In the genomic region with DNA sequence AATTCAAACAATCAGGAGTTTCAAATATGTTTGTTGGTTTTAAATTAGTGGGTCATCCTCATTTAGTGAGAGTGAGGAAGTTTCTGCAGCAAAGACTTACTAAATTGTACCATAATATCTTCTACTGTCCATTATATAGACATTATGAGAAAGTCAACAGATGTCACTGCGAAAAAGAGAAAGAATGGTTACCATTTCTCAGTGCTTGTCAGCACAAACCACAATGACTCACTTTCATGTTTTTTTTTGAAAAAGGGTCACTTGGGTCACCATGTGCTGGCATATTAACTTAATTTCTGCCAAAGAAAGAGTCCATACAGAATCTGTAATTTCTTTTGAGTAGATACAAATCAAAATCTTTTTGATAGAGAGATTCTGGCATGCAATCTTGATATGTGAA, we compare ENCODE assay signal across 17 cellular contexts.
DNase-seq lines count a peak whose midpoint lies in the region; ATAC-seq, FAIRE-seq and TF ChIP-seq lines count a peak whose summit lies in the region.
"Had no signal": no experiment of that assay in that cellular context is flagged by ENCODE, and none has a peak within 500 bp of the region (broad histone marks: within the 10 kb centered on the region; RNA-seq: fewer than 3 reads in every experiment).

No MANE protein-coding gene starts in this region.

- H3K27me3 Mint-ChIP-seq in activated T-helper 2 cell treated with anti-CD3 and anti-CD28 coated beads, Interferon-gamma antibody, Interleukin-2, Interleukin-4, amounts not matched to agents 10 μg/mL and 5 μg/mL and 100 μg/mL, durations not matched to agents 14 hours and 24 hours and 36 hours (ENCODE audit: low read depth): no peaks in the 10 kb centered on the region

- H3K36me3 ChIP-seq in bronchial epithelial cell (ENCODE audit: control insufficient read depth, insufficient read depth, low read length) (no peaks in the 10 kb centered on the region), body of pancreas (replicated peaks in 1 of 2; ENCODE audit: insufficient read depth in 1 of 2, low read depth in 2 of 2) (no peaks in the 10 kb centered on the region)
- H3K36me3 ChIP-seq: gastrocnemius medialis, left ventricle myocardium inferior had no signal

- H3K27ac Mint-ChIP-seq in activated T-helper 2 cell treated with anti-CD3 and anti-CD28 coated beads, Interferon-gamma antibody, Interleukin-2, Interleukin-4, amounts not matched to agents 10 μg/mL and 5 μg/mL and 100 μg/mL, durations not matched to agents 14 hours and 24 hours and 36 hours: no peak overlapping the region
- H3K27ac Mint-ChIP-seq: activated T-cell treated with anti-CD3 and anti-CD28 coated beads, Interleukin-2, amount 50 U/mL, for 72 hours; HFFc6 had no signal

- H3K4me3 ChIP-seq in bronchial epithelial cell (ENCODE audit: low read depth, low read length) (no peak overlapping the region), body of pancreas (no peak overlapping the region)
- H3K4me3 ChIP-seq: gastrocnemius medialis, left ventricle myocardium inferior had no signal

- peaks cover 7% of the 10 kb centered on the region for H3K9me3 Mint-ChIP-seq in activated T-helper 2 cell treated with anti-CD3 and anti-CD28 coated beads, Interferon-gamma antibody, Interleukin-2, Interleukin-4, amounts not matched to agents 10 μg/mL and 5 μg/mL and 100 μg/mL, durations not matched to agents 14 hours and 24 hours and 36 hours

- H3K27ac ChIP-seq in body of pancreas: no peak overlapping the region
- H3K27ac ChIP-seq: gastrocnemius medialis, left ventricle myocardium inferior had no signal

- intact Hi-C loops in body of pancreas (cut with DNase I): no loop called here
- intact Hi-C loops in activated T-helper 2 cell treated with anti-CD3 and anti-CD28 coated beads, Interferon-gamma antibody, Interleukin-2, Interleukin-4, amounts not matched to agents 10 μg/mL and 5 μg/mL and 100 μg/mL, durations not matched to agents 14 hours and 24 hours and 36 hours (cut with micrococcal nuclease): no loop called here

- TF ChIP-seq CTCF in bronchial epithelial cell (IDR thresholded peaks at IDR 0.05; ENCODE audit: insufficient read depth, low read length, severe bottlenecking) (no peak), body of pancreas (IDR thresholded peaks at IDR 0.05) (no peak)

- H3K36me3 Mint-ChIP-seq in activated T-helper 2 cell treated with anti-CD3 and anti-CD28 coated beads, Interferon-gamma antibody, Interleukin-2, Interleukin-4, amounts not matched to agents 10 μg/mL and 5 μg/mL and 100 μg/mL, durations not matched to agents 14 hours and 24 hours and 36 hours (ENCODE audit: low read depth): no peaks in the 10 kb centered on the region

- DNase-seq in DMS53 (lab: John Stamatoyannopoulos, UW) (peak; percentile 63), HS-27A (ENCODE audit: low read depth) (peak; percentile 71), bronchial epithelial cell (ENCODE audit: low read depth) (peak; percentile 16), body of pancreas (no peak), NOMO-1 treated with dmso at 0.1 percent for 144 hours (lab: John Stamatoyannopoulos, UW; ENCODE audit: unreplicated experiment) (no peak), hypothalamus (lab: John Stamatoyannopoulos, UW) (no peak)
- no peak for DNase-seq in activated T-helper 2 cell treated with anti-CD3 and anti-CD28 coated beads, Interferon-gamma antibody, Interleukin-2, Interleukin-4, amounts not matched to agents 10 μg/mL and 5 μg/mL and 100 μg/mL, durations not matched to agents 14 hours and 24 hours and 36 hours (ENCODE audit: low spot score)
- DNase-seq: activated CD4-positive, CD25-positive, alpha-beta regulatory T cell; activated T-cell treated with anti-CD3 and anti-CD28 coated beads, Interleukin-2, amount 50 U/mL, for 72 hours; cerebellar nuclear complex; gastrocnemius medialis; HFFc6; left ventricle myocardium inferior; NCI-H226; stimulated activated CD4-positive, alpha-beta T cell treated with anti-CD3 and anti-CD28 coated beads, Interleukin-1b, Interleukin-23, amount 100 ng/mL, for 48 hours; stimulated activated naive CD8-positive, alpha-beta T cell treated with anti-CD3 and anti-CD28 coated beads, Interleukin-15, Interleukin-2, amounts not matched to agents 100 U/mL and 50 U/mL, for 24 hours had no signal

- ATAC-seq in GM21423 (IDR thresholded peaks at IDR 0.05; ENCODE audit: unreplicated experiment) (peak; percentile 59), body of pancreas (no peak)
- ATAC-seq: activated T-cell treated with anti-CD3 and anti-CD28 coated beads, Interleukin-2, amount 50 U/mL, for 72 hours; gastrocnemius medialis; stimulated activated naive CD8-positive, alpha-beta T cell treated with anti-CD3 and anti-CD28 coated beads, Interleukin-15, Interleukin-2, amounts not matched to agents 100 U/mL and 50 U/mL, for 24 hours had no signal

- no peaks in the 10 kb centered on the region for H3K9me3 ChIP-seq in body of pancreas
- H3K9me3 ChIP-seq: gastrocnemius medialis, left ventricle myocardium inferior had no signal

- no peaks in the 10 kb centered on the region for H3K4me1 ChIP-seq in body of pancreas
- H3K4me1 ChIP-seq: gastrocnemius medialis, left ventricle myocardium inferior had no signal

- no peaks in the 10 kb centered on the region for H3K4me1 Mint-ChIP-seq in activated T-helper 2 cell treated with anti-CD3 and anti-CD28 coated beads, Interferon-gamma antibody, Interleukin-2, Interleukin-4, amounts not matched to agents 10 μg/mL and 5 μg/mL and 100 μg/mL, durations not matched to agents 14 hours and 24 hours and 36 hours (ENCODE audit: low read depth)

- H3K27me3 ChIP-seq in bronchial epithelial cell (ENCODE audit: control insufficient read depth, insufficient read depth, low read length): no peaks in the 10 kb centered on the region
- no peaks in the 10 kb centered on the region for H3K27me3 ChIP-seq in body of pancreas
- H3K27me3 ChIP-seq: gastrocnemius medialis had no signal

- no peak overlapping the region for H3K4me3 Mint-ChIP-seq in activated T-helper 2 cell treated with anti-CD3 and anti-CD28 coated beads, Interferon-gamma antibody, Interleukin-2, Interleukin-4, amounts not matched to agents 10 μg/mL and 5 μg/mL and 100 μg/mL, durations not matched to agents 14 hours and 24 hours and 36 hours (ENCODE audit: low read depth)
- H3K4me3 Mint-ChIP-seq: activated T-cell treated with anti-CD3 and anti-CD28 coated beads, Interleukin-2, amount 50 U/mL, for 72 hours; HFFc6 had no signal

- TF ChIP-seq POLR2A in body of pancreas (IDR thresholded peaks at IDR 0.05): no peak

- WGBS in body of pancreas, 2 donors: 9 to 33% methylated on average over 1 of the region's 1 CpG

- FAIRE-seq in bronchial epithelial cell (lab: Jason Lieb, UNC): no peak

Comparison
In these comparisons a context has a peak if more than half of its experiments do, and no peak if none do; other contexts are left out.
1. DNase-seq: peak in DMS53 (single experiment), HS-27A (single experiment) and bronchial epithelial cell (single experiment); none in body of pancreas (0 of 4), activated T-helper 2 cell treated with anti-CD3 and anti-CD28 coated beads, Interferon-gamma antibody, Interleukin-2, Interleukin-4, amounts not matched to agents 10 μg/mL and 5 μg/mL and 100 μg/mL, durations not matched to agents 14 hours and 24 hours and 36 hours (single experiment), NOMO-1 treated with dmso at 0.1 percent for 144 hours (single experiment) and hypothalamus (0 of 51).